Comparison of ENCODE assay signal across 8 cellular contexts in genomic region chr15:42084465-42085235, GRCh38. TPM values are rescaled to one million over a fixed set of nuclear protein-coding genes. Genes with fewer than 3 reads are reported as not detected.
DNase-seq lines count a peak whose midpoint lies in the region; ATAC-seq, FAIRE-seq and TF ChIP-seq lines count a peak whose summit lies in the region.

No MANE protein-coding gene starts in this region.

- peaks cover 0 to 20% of the 10 kb centered on the region in 2 experiments; a peak in 3 of 5 replicates for H3K4me1 ChIP-seq in K562 (replicated peaks in 1 of 2; ENCODE audit: control insufficient read depth in 2 of 2, insufficient read depth in 2 of 2, low read length in 2 of 2)
- peaks cover 0 to 6% of the 10 kb centered on the region in 2 donors for H3K4me1 ChIP-seq in gastrocnemius medialis

- TF ChIP-seq RAD21 in K562 (CRISPR knock-in tag; conservative IDR thresholded peaks at IDR 0.05 in 1 of 2, IDR thresholded peaks at IDR 0.05 in 1 of 2): peak; percentile 61 to 83

- H3K79me2 ChIP-seq in K562 (ENCODE audit: control insufficient read depth, insufficient read depth, low read length): no peaks in the 10 kb centered on the region

- no peak for TF ChIP-seq POLR2A in K562 (conservative IDR thresholded peaks at IDR 0.05)
- TF ChIP-seq POLR2A in gastrocnemius medialis (IDR thresholded peaks at IDR 0.05): no peak

- no peaks in the 10 kb centered on the region for H3K36me3 Mint-ChIP-seq in T-cell

- peaks cover 16% of the 10 kb centered on the region for H4K20me1 ChIP-seq in K562 (replicated peaks; ENCODE audit: control insufficient read depth, insufficient read depth, low read length)

- peaks cover 5 to 9% (median 6%) of the 10 kb centered on the region in 3 donors for H3K4me1 Mint-ChIP-seq in T-cell

- no peaks in the 10 kb centered on the region for H3K9me1 ChIP-seq in K562 (ENCODE audit: control insufficient read depth, insufficient read depth, low read length)

- H3K27me3 Mint-ChIP-seq in T-cell: peaks cover 10 to 21% of the 10 kb centered on the region in 2 donors

- WGBS in K562 (ENCODE audit: insufficient coverage, low coverage, missing lambda C conversion rate): 4% methylated on average over 29 of the region's 29 CpGs

- ATAC-seq in T-cell (replicated peaks in 1 of 4) (peak; percentile 52 to 64 (median 54)), K562 (peak; percentile 96), gastrocnemius medialis (peak; percentile 84 to 95), HG03378 (IDR thresholded peaks at IDR 0.05; ENCODE audit: unreplicated experiment) (no peak), GM18511 (IDR thresholded peaks at IDR 0.05; ENCODE audit: unreplicated experiment) (no peak)

- H3K27me3 ChIP-seq in K562 (ENCODE audit: control insufficient read depth in 2 of 2, insufficient read depth in 2 of 2, low read length in 2 of 2): peaks cover 33 to 83% of the 10 kb centered on the region in 2 experiments
- no peaks in the 10 kb centered on the region for H3K27me3 ChIP-seq in gastrocnemius medialis

- TF ChIP-seq CTCF in K562 (IDR thresholded peaks at IDR 0.05 in 2 of 3, conservative IDR thresholded peaks at IDR 0.05 in 1 of 3; ENCODE audit: insufficient read depth in 2 of 3, low read depth in 1 of 3, low read length in 3 of 3) (peak; percentile 91 to 97 (median 91)), gastrocnemius medialis (IDR thresholded peaks at IDR 0.05 in 4 of 5, conservative IDR thresholded peaks at IDR 0.05 in 1 of 5) (peak; percentile 61 to 96 (median 90))

- H3K9ac ChIP-seq in K562 (ENCODE audit: insufficient read depth in 1 of 2, low read depth in 2 of 2, low read length in 2 of 2): peak overlapping the region in 1 of 2 experiments; percentile 56; a peak in 1 of 4 replicates

- H3K27ac ChIP-seq in K562 (ENCODE audit: extremely low read depth, low read depth, low read length): no peak overlapping the region
- no peak overlapping the region for H3K27ac ChIP-seq in gastrocnemius medialis

- H3K9me3 ChIP-seq in K562 (replicated peaks; ENCODE audit: control insufficient read depth, insufficient read depth, low read depth, low read length) (no peaks in the 10 kb centered on the region), gastrocnemius medialis (no peaks in the 10 kb centered on the region)

- no peak for TF ChIP-seq EP300 in K562 (IDR thresholded peaks at IDR 0.05; ENCODE audit: low read length)

- no peaks in the 10 kb centered on the region for H3K9me3 Mint-ChIP-seq in T-cell

- DNase-seq in COR-L47 (lab: John Stamatoyannopoulos, UW) (peak; percentile 39), HPDE6-E6E7 (ENCODE audit: extremely low spot score) (peak; percentile 90), T-cell (peak in 23 of 34 experiments; percentile 10 to 42 (median 21)), K562 (ENCODE audit: extremely low read depth in 1 of 4, low spot score in 3 of 4) (peak; percentile 77 to 83 (median 80)), hypothalamus (lab: John Stamatoyannopoulos, UW) (peak in 32 of 51 donors; percentile 8 to 68 (median 32)), gastrocnemius medialis (peak; percentile 26 to 40)

- no TSS peak for BruUV-seq in K562 (replicated peaks; lab: Mats Ljungman, UMichigan)

- POLR2A ChIA-PET in T-cell (lab: Charles Lee) (no interaction called here), K562 (lab: Yijun Ruan, JAX) (interaction anchor here (1.1 kb wide), 1 partner anchor 95 kb away, joined by 3 read pairs; no protein-coding TSS in a partner anchor)

- no peak overlapping the region for H3K4me3 ChIP-seq in K562
- no peak overlapping the region for H3K4me3 ChIP-seq in gastrocnemius medialis

- no peak overlapping the region; the same call in 1 of the 2 replicates for H3K4me2 ChIP-seq in K562 (ENCODE audit: insufficient read depth, low read length)

- intact Hi-C loops in K562 (cut with micrococcal nuclease): loop anchor here (1.0 to 5.0 kb wide), 3 partner anchors 18 to 95 kb away; no protein-coding TSS in a partner anchor
- intact Hi-C loops in gastrocnemius medialis (cut with DNase I; ENCODE audit: low total_unique reads): loop anchor here (1.0 to 5.0 kb wide), 3 partner anchors 18 to 95 kb away; no protein-coding TSS in a partner anchor

- peak; percentile 95 for FAIRE-seq in K562 (lab: Jason Lieb, UNC)

- H3K36me3 ChIP-seq in K562 (ENCODE audit: control insufficient read depth, insufficient read depth, low read length) (no peaks in the 10 kb centered on the region), gastrocnemius medialis (no peaks in the 10 kb centered on the region)

- no peak overlapping the region for H3K27ac Mint-ChIP-seq in T-cell

- CTCF ChIA-PET in T-cell (lab: Charles Lee) (interaction anchor here (0.5 to 1.2 kb wide), 4 partner anchors 95 to 619 kb away, joined by 3 to 4 read pairs (median 4); partner anchors contain the start of gene MAPKBP1 (in 1 of the 2)), K562 (lab: Yijun Ruan, JAX; ENCODE audit: low intra/inter-chr PET ratio) (interaction anchor here (0.6 to 2.7 kb wide), 6 partner anchors 19 to 301 kb away, joined by 3 to 18 read pairs (median 4); no protein-coding TSS in a partner anchor)

- no peak overlapping the region for H2AFZ ChIP-seq in K562 (ENCODE audit: low read depth, low read length)

- no peak overlapping the region for H3K4me3 Mint-ChIP-seq in T-cell

- in situ Hi-C loops in K562 (cut with MboI): no loop called here
- in situ Hi-C loops in gastrocnemius medialis (cut with MboI; ENCODE audit: low sequenced_read_pairs in 4 of 4): no loop called here

TF ChIP-seq in K562, 482 proteins besides CTCF, POLR2A, EP300 and RAD21 (continues in another document):
- TF ChIP-seq FOSL1 (tag; conservative IDR thresholded peaks at IDR 0.05) (no peak), JUND (IDR thresholded peaks at IDR 0.05; ENCODE audit: borderline replicate concordance, low read depth, low read length) (no peak), JUND (tag; IDR thresholded peaks at IDR 0.05; ENCODE audit: borderline replicate concordance, low read depth, low read length) (no peak; the same call in 2 of the 3 replicates), HNRNPL (IDR thresholded peaks at IDR 0.05; ENCODE audit: low read depth, low read length) (no peak), HINFP (tag; conservative IDR thresholded peaks at IDR 0.05; ENCODE audit: low read depth) (no peak), ZNF511 (CRISPR knock-in tag; IDR thresholded peaks at IDR 0.05) (no peak), ZBTB5 (IDR thresholded peaks at IDR 0.05) (no peak)

RNA-seq across cellular contexts. Expression of gene PLA2G4D, which starts 9.7 kb away (rescaled TPM):
- total RNA-seq in T-cell (not detected), K562 (2014; rRNA removed) (not detected in 2 replicates), K562 (2014; rRNA removed; fragmentation: Illumina TruSeq; extraction: Trizol) (not detected in 2 replicates), K562 (2015; rRNA removed; fragmentation: Illumina TruSeq; extraction: Trizol) (not detected in 2 replicates), K562 (2021) (0.04 TPM in 1 of 2 replicates, not detected in the other), gastrocnemius medialis (under 1 TPM in 1 of 4 donors, not detected in 3; 0.10 TPM)
- not detected in 2 replicates for total RNA-seq in K562 (2011; cell fraction: chromatin; rRNA removed; ENCODE audit: low replicate concordance)
- total RNA-seq in K562 (2011; cell fraction: nucleolus; rRNA removed): not detected in 2 replicates
- not detected in 2 replicates for total RNA-seq in K562 (2011; cell fraction: nucleoplasm; rRNA removed)
- polyA plus RNA-seq in K562 (2011; rRNA removed) (0.04 TPM in 1 of 2 replicates, not detected in the other), K562 (2014; fragmentation: Illumina TruSeq; extraction: Trizol) (not detected in 2 replicates), K562 (2014; fragmentation: Nextera tagmentation; extraction: Ambion mirVana) (not detected), K562 (2014; rRNA removed) (not detected in 2 replicates)
- polyA plus RNA-seq in K562 (2011; cell fraction: cytosol; rRNA removed): not detected in 2 replicates
- polyA plus RNA-seq in K562 (2011; cell fraction: nucleus; rRNA removed): 0.06 TPM in 1 of 2 replicates, not detected in the other
- 0.03 TPM in 1 of 2 replicates, not detected in the other for polyA plus RNA-seq in K562 (2012)
- not detected in 2 replicates for polyA minus RNA-seq in K562 (2011; rRNA and poly(A)+ RNA removed)
- not detected in 2 replicates for polyA minus RNA-seq in K562 (2011; cell fraction: cytosol; rRNA and poly(A)+ RNA removed)
- polyA minus RNA-seq in K562 (2011; cell fraction: nucleus; rRNA and poly(A)+ RNA removed): not detected in 2 replicates

Comparison
In these comparisons a context has a peak if more than half of its experiments do, and no peak if none do; other contexts are left out.
1. DNase-seq: peak in every context shown above with its lines; median percentile 90 in HPDE6-E6E7; 80 in K562; 39 in COR-L47; 33 in gastrocnemius medialis; 32 in hypothalamus; 21 in T-cell.
2. ATAC-seq: peak in T-cell (4 of 4), K562 (single experiment) and gastrocnemius medialis (2 of 2); none in HG03378 (single experiment) and GM18511 (single experiment).